ENCODE assay signal across 26 cellular contexts in genomic region chrX:20311505-20311904, GRCh38.
"Had no signal": no experiment of that assay in that cellular context is flagged by ENCODE, and none has a peak within 500 bp of the region (broad histone marks: within the 10 kb centered on the region; RNA-seq: fewer than 3 reads in every experiment).

No MANE protein-coding gene starts in this region.

- H3K4me3 Mint-ChIP-seq: activated CD8-positive, alpha-beta T cell treated with anti-CD3 and anti-CD28 coated beads, Interleukin-2, amount 10 ng/mL, durations not matched to agents 7 days and 5 days; activated naive CD4-positive, alpha-beta T cell treated with anti-CD3 and anti-CD28 coated beads, Interleukin-2, amount 50 U/mL, for 24 hours; activated T-helper 1 cell treated with anti-CD3 and anti-CD28 coated beads, Interleukin-12 subunit alpha, Interleukin-12 subunit beta, Interleukin-2, Interleukin-4 antibody, amounts not matched to agents 30 ng/mL and 10 ng/mL and 1 ng/mL, durations not matched to agents 14 hours and 24 hours and 36 hours; brain; immature natural killer cell; naive thymus-derived CD8-positive, alpha-beta T cell; neural progenitor cell; T-helper 2 cell treated with Interferon-gamma antibody and Interleukin-4, amounts not matched to agents 5 μg/mL and 100 μg/mL, for 36 hours had no signal

- FAIRE-seq: TTC549 had no signal

- H3K36me3 Mint-ChIP-seq: activated naive CD4-positive, alpha-beta T cell treated with anti-CD3 and anti-CD28 coated beads, Interleukin-2, amount 50 U/mL, for 24 hours; brain; immature natural killer cell; naive thymus-derived CD8-positive, alpha-beta T cell; neural progenitor cell had no signal

- DNase-seq: activated CD4-positive, alpha-beta T cell treated with anti-CD3 and anti-CD28 coated beads for 1 hour; activated CD4-positive, alpha-beta T cell treated with anti-CD3 and anti-CD28 coated beads, Interleukin-2, amount 50 U/mL, for 1 hour; activated CD8-positive, alpha-beta T cell treated with anti-CD3 and anti-CD28 coated beads, Interleukin-2, amount 10 ng/mL, durations not matched to agents 7 days and 5 days; activated gamma-delta T cell treated with Interleukin-2 at 50 U/mL for 16 hours; anterior cingulate cortex; effector CD8-positive, alpha-beta T cell; foreskin melanocyte; glutamatergic neuron; immature natural killer cell; lower lobe of right lung; naive thymus-derived CD8-positive, alpha-beta T cell; spleen; stimulated activated CD4-positive, alpha-beta T cell treated with anti-CD3 and anti-CD28 coated beads, Interleukin-4, amount 100 ng/mL, for 1 hour; stimulated activated naive CD4-positive, alpha-beta T cell treated with Interleukin-2 at 50 U/mL for 16 hours; upper lobe of right lung; WERI-Rb-1 had no signal

- H3K9me3 ChIP-seq: lower lobe of right lung, right atrium auricular region, spleen, thoracic aorta, upper lobe of right lung had no signal

- H3K9me3 Mint-ChIP-seq: activated naive CD4-positive, alpha-beta T cell treated with anti-CD3 and anti-CD28 coated beads, Interleukin-2, amount 50 U/mL, for 24 hours; activated T-helper 1 cell treated with anti-CD3 and anti-CD28 coated beads, Interleukin-12 subunit alpha, Interleukin-12 subunit beta, Interleukin-2, Interleukin-4 antibody, amounts not matched to agents 30 ng/mL and 10 ng/mL and 1 ng/mL, durations not matched to agents 14 hours and 24 hours and 36 hours; immature natural killer cell; naive thymus-derived CD8-positive, alpha-beta T cell; neural progenitor cell; T-helper 2 cell treated with Interferon-gamma antibody and Interleukin-4, amounts not matched to agents 5 μg/mL and 100 μg/mL, for 36 hours had no signal

- H3K4me1 Mint-ChIP-seq: immature natural killer cell had no signal

- H2AFZ ChIP-seq: hepatocyte, neural progenitor cell had no signal

- H3K27me3 ChIP-seq: hepatocyte, neural progenitor cell, right atrium auricular region, upper lobe of right lung had no signal

- H3K27me3 Mint-ChIP-seq: activated naive CD4-positive, alpha-beta T cell treated with anti-CD3 and anti-CD28 coated beads, Interleukin-2, amount 50 U/mL, for 24 hours; naive thymus-derived CD8-positive, alpha-beta T cell had no signal

- ATAC-seq: activated CD8-positive, alpha-beta T cell treated with anti-CD3 and anti-CD28 coated beads, Interleukin-2, amount 10 ng/mL, durations not matched to agents 7 days and 5 days; left lobe of liver; lower lobe of right lung; naive thymus-derived CD8-positive, alpha-beta T cell; upper lobe of right lung had no signal

- H3K79me2 ChIP-seq: hepatocyte had no signal

- H3K4me3 ChIP-seq: hepatocyte, lower lobe of right lung, neural progenitor cell, right atrium auricular region, spleen, thoracic aorta, upper lobe of right lung had no signal

- H3K27ac ChIP-seq: hepatocyte, lower lobe of right lung, neural progenitor cell, right atrium auricular region, spleen, thoracic aorta, upper lobe of right lung, WERI-Rb-1 had no signal

- H3K27ac Mint-ChIP-seq: activated CD8-positive, alpha-beta T cell treated with anti-CD3 and anti-CD28 coated beads, Interleukin-2, amount 10 ng/mL, durations not matched to agents 7 days and 5 days; activated naive CD4-positive, alpha-beta T cell treated with anti-CD3 and anti-CD28 coated beads, Interleukin-2, amount 50 U/mL, for 24 hours; activated T-helper 1 cell treated with anti-CD3 and anti-CD28 coated beads, Interleukin-12 subunit alpha, Interleukin-12 subunit beta, Interleukin-2, Interleukin-4 antibody, amounts not matched to agents 30 ng/mL and 10 ng/mL and 1 ng/mL, durations not matched to agents 14 hours and 24 hours and 36 hours; brain; immature natural killer cell; naive thymus-derived CD8-positive, alpha-beta T cell; neural progenitor cell; T-helper 2 cell treated with Interferon-gamma antibody and Interleukin-4, amounts not matched to agents 5 μg/mL and 100 μg/mL, for 36 hours had no signal

- H3K4me2 ChIP-seq: hepatocyte, neural progenitor cell had no signal

- H3K36me3 ChIP-seq: lower lobe of right lung, neural progenitor cell, right atrium auricular region, spleen, thoracic aorta, upper lobe of right lung, WERI-Rb-1 had no signal

- H3K4me1 ChIP-seq: lower lobe of right lung, right atrium auricular region, upper lobe of right lung had no signal

- H3K9ac ChIP-seq: neural progenitor cell had no signal
